In genomic region chr5:141564216-141564692, GRCh38 we compare ENCODE assay signal across 8 cellular contexts. TPM values are rescaled to one million over a fixed set of nuclear protein-coding genes. Genes with fewer than 3 reads are reported as not detected.
A peak's percentile ranks its signal among the peaks of the same experiment; 100 is the strongest.
DNase-seq lines count a peak whose midpoint lies in the region; ATAC-seq and TF ChIP-seq lines count a peak whose summit lies in the region.

No MANE protein-coding gene starts in this region.

- H4K20me1 ChIP-seq in SU-DHL-6 (ENCODE audit: low read depth, low read length) = no peaks in the 10 kb centered on the region

- H3K27me3 ChIP-seq in SU-DHL-6 (ENCODE audit: low read length) = no peaks in the 10 kb centered on the region
- H3K27me3 ChIP-seq in adipocyte (replicated peaks; ENCODE audit: control insufficient read depth, insufficient read depth, low read length) = no peaks in the 10 kb centered on the region
- H3K27me3 ChIP-seq in right atrium auricular region = no peaks in the 10 kb centered on the region

- H3K9me3 ChIP-seq in SU-DHL-6 (ENCODE audit: insufficient read depth, low read length) = no peaks in the 10 kb centered on the region
- no peaks in the 10 kb centered on the region for H3K9me3 ChIP-seq in adipocyte (ENCODE audit: control insufficient read depth, low read length)
- H3K9me3 ChIP-seq in right atrium auricular region = no peaks in the 10 kb centered on the region

- no peak overlapping the region for H2AFZ ChIP-seq in SU-DHL-6 (ENCODE audit: low read depth, low read length, severe bottlenecking)

- peak overlapping the region; percentile 48; the same call in 1 of the 2 replicates for H3K27ac ChIP-seq in SU-DHL-6 (ENCODE audit: low read depth, low read length)
- H3K27ac ChIP-seq in right atrium auricular region = peak overlapping the region; percentile 30 to 68

- H3F3A ChIP-seq in SU-DHL-6 (ENCODE audit: insufficient read depth) = peaks cover 36% of the 10 kb centered on the region

- H3K4me3 ChIP-seq in SU-DHL-6 (ENCODE audit: insufficient read depth, low read length, poor library complexity, severe bottlenecking) = no peak overlapping the region
- peak overlapping the region; percentile 40 for H3K4me3 ChIP-seq in adipocyte (ENCODE audit: low read length)
- no peak overlapping the region for H3K4me3 ChIP-seq in right atrium auricular region

- H3K9me2 ChIP-seq in SU-DHL-6 (replicated peaks; ENCODE audit: insufficient read depth, low read length) = no peaks in the 10 kb centered on the region

- H3K36me3 ChIP-seq in SU-DHL-6 (ENCODE audit: low read length) (peaks cover 17% of the 10 kb centered on the region; the same call in 1 of the 2 replicates), adipocyte (ENCODE audit: control insufficient read depth, insufficient read depth, low read length, severe bottlenecking) (peaks cover 15% of the 10 kb centered on the region), right atrium auricular region (peaks cover 10% of the 10 kb centered on the region)

- peak overlapping the region; percentile 26; the same call in 1 of the 2 replicates for H3K9ac ChIP-seq in SU-DHL-6 (ENCODE audit: low read length)
- peak overlapping the region; percentile 65 for H3K9ac ChIP-seq in adipocyte (ENCODE audit: low read length)

- peak overlapping the region; percentile 22 for H3K4me2 ChIP-seq in SU-DHL-6 (ENCODE audit: low read depth, low read length, poor library complexity, severe bottlenecking)

- peaks cover 21% of the 10 kb centered on the region for H3K4me1 ChIP-seq in adipocyte (ENCODE audit: control insufficient read depth, insufficient read depth, low read length)
- peaks cover 0 to 28% of the 10 kb centered on the region in 2 donors for H3K4me1 ChIP-seq in right atrium auricular region

- TF ChIP-seq CTCF in GM13977 (IDR thresholded peaks at IDR 0.05; ENCODE audit: extremely low read depth, insufficient read depth, missing control alignments) (peak; percentile 68), SU-DHL-6 (IDR thresholded peaks at IDR 0.05; ENCODE audit: insufficient read depth, low read length, poor library complexity, severe bottlenecking) (peak; percentile 92), right atrium auricular region (IDR thresholded peaks at IDR 0.05) (peak; percentile 79 to 97)

- in situ Hi-C loops in GM13977 (cut with MboI; ENCODE audit: low pct_unique_long_range_greater_than_20kb, low sequenced_read_pairs, unreplicated experiment) = loop anchor here (5.0 kb wide), 1 partner anchor 147 kb away; the partner anchor contains the start of gene PCDHGB7

- peak; percentile 54 for DNase-seq in GM13977 (ENCODE audit: low spot score)
- peak; percentile 40 for DNase-seq in NCI-H128 (lab: John Stamatoyannopoulos, UW; ENCODE audit: unreplicated experiment)
- peak; percentile 96 for DNase-seq in adipocyte (ENCODE audit: low read depth)
- peak; percentile 68 for DNase-seq in right atrium auricular region (ENCODE audit: low spot score)
- peak; percentile 85 for DNase-seq in retina
- DNase-seq in OCI-M2 (lab: John Stamatoyannopoulos, UW; ENCODE audit: unreplicated experiment) = no peak

- ATAC-seq in HG02852 (IDR thresholded peaks at IDR 0.05; ENCODE audit: unreplicated experiment) = peak; percentile 98

- H3K79me2 ChIP-seq in SU-DHL-6 (ENCODE audit: insufficient read depth, low read length) = no peaks in the 10 kb centered on the region

RNA-seq across cellular contexts. Expression of gene DIAPH1, which starts 54.5 kb away (rescaled TPM):
- 10 to 100 TPM; 18.7 to 82.7 TPM for total RNA-seq in right atrium auricular region
